ENCODE assay signal across 16 cellular contexts in the genomic region with DNA sequence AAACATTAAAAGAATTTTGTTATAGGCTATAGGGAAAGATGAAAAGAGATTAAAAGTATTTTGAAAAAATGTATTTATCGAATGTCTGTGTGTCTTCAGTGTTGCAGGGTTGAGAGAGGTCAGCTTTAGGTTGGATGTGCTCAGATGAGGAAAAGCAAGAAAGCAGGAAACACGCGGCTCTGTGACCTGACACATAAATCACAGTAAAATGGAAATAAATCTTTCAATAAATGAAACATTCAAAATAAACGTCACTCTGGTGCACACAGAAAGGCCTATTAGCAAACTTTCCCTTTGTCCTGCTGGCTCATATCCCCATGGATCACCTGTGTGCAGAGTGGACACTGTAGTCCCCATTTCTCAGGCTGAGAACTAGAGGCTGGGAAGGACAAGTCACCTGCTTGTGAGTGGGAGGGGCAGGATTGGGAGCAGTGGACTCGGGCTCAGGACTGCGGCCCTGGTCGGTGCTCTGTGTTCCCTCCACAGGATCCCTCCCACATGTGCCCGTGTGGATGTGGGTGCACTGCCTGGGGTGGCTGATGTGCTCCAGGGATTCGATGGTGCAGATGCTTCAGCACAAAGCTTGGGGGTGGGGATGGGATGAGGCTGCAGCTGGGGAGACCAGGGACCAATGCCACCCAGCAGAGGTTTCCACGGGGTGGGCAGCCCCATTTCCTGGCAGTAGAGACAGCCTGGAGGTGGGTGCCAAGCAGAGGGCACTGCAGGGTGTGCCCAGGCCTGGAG.
DNase-seq lines count a peak whose midpoint lies in the region; ATAC-seq and TF ChIP-seq lines count a peak whose summit lies in the region.
"Had no signal": no experiment of that assay in that cellular context is flagged by ENCODE, and none has a peak within 500 bp of the region (broad histone marks: within the 10 kb centered on the region; RNA-seq: fewer than 3 reads in every experiment).

No MANE protein-coding gene starts in this region.

- H3K4me3 ChIP-seq in BLaER1 treated with 17β-estradiol and CSF1 and Interleukin-3, amounts not matched to agents 10 nM and 100 nM: no peak overlapping the region
- H3K4me3 ChIP-seq in CD8-positive, alpha-beta T cell (ENCODE audit: low read depth, low read length): no peak overlapping the region
- H3K4me3 ChIP-seq: MG63 had no signal

- peaks cover 0 to 43% (median 27%) of the 10 kb centered on the region in 10 experiments; a peak in 13 of 20 replicates for H3K4me1 ChIP-seq in BLaER1 treated with 17β-estradiol and CSF1 and Interleukin-3, amounts not matched to agents 10 nM and 100 nM
- H3K4me1 ChIP-seq in CD8-positive, alpha-beta T cell (ENCODE audit: insufficient read depth, low read length): peaks cover 38% of the 10 kb centered on the region

- H3K4me2 ChIP-seq in BLaER1 treated with 17β-estradiol and CSF1 and Interleukin-3, amounts not matched to agents 10 nM and 100 nM: peak overlapping the region in 7 of 11 experiments; percentile 7 to 60 (median 37); a peak in 8 of 22 replicates

- peak in 1 of 7 experiments; percentile 48 for DNase-seq in CD8-positive, alpha-beta T cell
- DNase-seq in effector memory CD8-positive, alpha-beta T cell: no peak
- DNase-seq in osteocyte (ENCODE audit: extremely low spot score, unreplicated experiment) (peak; percentile 46), NCI-H526 (lab: John Stamatoyannopoulos, UW) (no peak)
- DNase-seq: DMS 273 treated with DMSO at 0.1 percent for 48 hours, GF-D8, H9, Karpas-422, MG63, NCI-H1092, NCI-H146, NCI-H2081, NCI-H510A treated with DMSO at 0.1 percent for 48 hours had no signal

- H3K27ac ChIP-seq in BLaER1 treated with 17β-estradiol and CSF1 and Interleukin-3, amounts not matched to agents 10 nM and 100 nM: no peak overlapping the region
- H3K27ac ChIP-seq in CD8-positive, alpha-beta T cell (ENCODE audit: low read depth, low read length): no peak overlapping the region

- CTCF ChIA-PET in CD8-positive, alpha-beta T cell (lab: Charles Lee): interaction anchor here (0.7 to 11.3 kb wide), 10 partner anchors 10 to 93 kb away, joined by 3 to 173 read pairs (median 6); no protein-coding TSS in a partner anchor

- no peak for TF ChIP-seq CTCF in CD8-positive, alpha-beta T cell (IDR thresholded peaks at IDR 0.05)
- no peak for TF ChIP-seq CTCF in osteocyte (IDR thresholded peaks at IDR 0.05)

- POLR2A ChIA-PET in CD8-positive, alpha-beta T cell (lab: Charles Lee): interaction anchor here (0.6 to 1.4 kb wide), 3 partner anchors 8 to 38 kb away, joined by 3 to 4 read pairs (median 3); no protein-coding TSS in a partner anchor

- peak overlapping the region; percentile 82 for H3K27ac Mint-ChIP-seq in CD8-positive, alpha-beta T cell
- H3K27ac Mint-ChIP-seq in effector memory CD8-positive, alpha-beta T cell: peak overlapping the region; percentile 95 to 96
- no peak overlapping the region for H3K27ac Mint-ChIP-seq in osteocyte (ENCODE audit: unreplicated experiment)
- H3K27ac Mint-ChIP-seq: H9 had no signal

- H3K36me3 ChIP-seq in BLaER1 treated with 17β-estradiol and CSF1 and Interleukin-3, amounts not matched to agents 10 nM and 100 nM: no peaks in the 10 kb centered on the region
- no peaks in the 10 kb centered on the region for H3K36me3 ChIP-seq in CD8-positive, alpha-beta T cell (ENCODE audit: insufficient read depth, low read length)
- H3K36me3 ChIP-seq: MG63 had no signal

- no peaks in the 10 kb centered on the region for H3K27me3 ChIP-seq in BLaER1 treated with 17β-estradiol and CSF1 and Interleukin-3, amounts not matched to agents 10 nM and 100 nM
- no peaks in the 10 kb centered on the region for H3K27me3 ChIP-seq in CD8-positive, alpha-beta T cell (ENCODE audit: insufficient read depth, low read length)
- H3K27me3 ChIP-seq: MG63 had no signal

- intact Hi-C loops in CD8-positive, alpha-beta T cell (cut with DNase I, micrococcal nuclease): no loop called here

- no peaks in the 10 kb centered on the region for H3K27me3 Mint-ChIP-seq in CD8-positive, alpha-beta T cell (ENCODE audit: low read depth)
- no peaks in the 10 kb centered on the region for H3K27me3 Mint-ChIP-seq in effector memory CD8-positive, alpha-beta T cell
- peaks cover 2% of the 10 kb centered on the region for H3K27me3 Mint-ChIP-seq in osteocyte (ENCODE audit: unreplicated experiment)

- no peaks in the 10 kb centered on the region for H4K20me1 ChIP-seq in BLaER1 treated with 17β-estradiol and CSF1 and Interleukin-3, amounts not matched to agents 10 nM and 100 nM

- H3K4me1 Mint-ChIP-seq in CD8-positive, alpha-beta T cell (ENCODE audit: low read depth): peaks cover 55% of the 10 kb centered on the region
- H3K4me1 Mint-ChIP-seq in effector memory CD8-positive, alpha-beta T cell (ENCODE audit: low read depth in 2 of 2): peaks cover 62 to 67% of the 10 kb centered on the region in 2 donors
- H3K4me1 Mint-ChIP-seq in osteocyte (ENCODE audit: unreplicated experiment): no peaks in the 10 kb centered on the region

- H3K9ac ChIP-seq in BLaER1 treated with 17β-estradiol and CSF1 and Interleukin-3, amounts not matched to agents 10 nM and 100 nM: no peak overlapping the region

- H3K9me3 ChIP-seq in BLaER1 treated with 17β-estradiol and CSF1 and Interleukin-3, amounts not matched to agents 10 nM and 100 nM (replicated peaks in 1 of 11): peaks cover 0 to 17% (median 11%) of the 10 kb centered on the region in 11 experiments; a peak in 13 of 22 replicates
- H3K9me3 ChIP-seq in CD8-positive, alpha-beta T cell (ENCODE audit: low read length): no peaks in the 10 kb centered on the region
- H3K9me3 ChIP-seq: MG63 had no signal

- no peaks in the 10 kb centered on the region for H3K36me3 Mint-ChIP-seq in CD8-positive, alpha-beta T cell
- peaks cover 6% of the 10 kb centered on the region for H3K36me3 Mint-ChIP-seq in effector memory CD8-positive, alpha-beta T cell (ENCODE audit: insufficient read depth)
- H3K36me3 Mint-ChIP-seq in osteocyte (ENCODE audit: unreplicated experiment): no peaks in the 10 kb centered on the region

- no peak overlapping the region for H3K4me3 Mint-ChIP-seq in CD8-positive, alpha-beta T cell
- peak overlapping the region; percentile 73 for H3K4me3 Mint-ChIP-seq in effector memory CD8-positive, alpha-beta T cell
- H3K4me3 Mint-ChIP-seq in osteocyte (ENCODE audit: unreplicated experiment): no peak overlapping the region
- H3K4me3 Mint-ChIP-seq: H9 had no signal

- H3K9me3 Mint-ChIP-seq in CD8-positive, alpha-beta T cell: no peaks in the 10 kb centered on the region
- no peaks in the 10 kb centered on the region for H3K9me3 Mint-ChIP-seq in effector memory CD8-positive, alpha-beta T cell
- H3K9me3 Mint-ChIP-seq in osteocyte (ENCODE audit: unreplicated experiment): no peaks in the 10 kb centered on the region
- H3K9me3 Mint-ChIP-seq: H9 had no signal

- ATAC-seq in CD8-positive, alpha-beta T cell: no peak
- ATAC-seq in effector memory CD8-positive, alpha-beta T cell (replicated peaks): no peak
- ATAC-seq in GM21717 (IDR thresholded peaks at IDR 0.05; ENCODE audit: unreplicated experiment) (no peak), GM21526 (IDR thresholded peaks at IDR 0.05; ENCODE audit: low FRiP score, unreplicated experiment) (no peak)

Comparison
In these comparisons a context has a peak if more than half of its experiments do, and no peak if none do; other contexts are left out.
1. H3K4me3 Mint-ChIP-seq: peak in effector memory CD8-positive, alpha-beta T cell (2 of 2); none in CD8-positive, alpha-beta T cell (single experiment) and osteocyte (single experiment).